In the genomic region with DNA sequence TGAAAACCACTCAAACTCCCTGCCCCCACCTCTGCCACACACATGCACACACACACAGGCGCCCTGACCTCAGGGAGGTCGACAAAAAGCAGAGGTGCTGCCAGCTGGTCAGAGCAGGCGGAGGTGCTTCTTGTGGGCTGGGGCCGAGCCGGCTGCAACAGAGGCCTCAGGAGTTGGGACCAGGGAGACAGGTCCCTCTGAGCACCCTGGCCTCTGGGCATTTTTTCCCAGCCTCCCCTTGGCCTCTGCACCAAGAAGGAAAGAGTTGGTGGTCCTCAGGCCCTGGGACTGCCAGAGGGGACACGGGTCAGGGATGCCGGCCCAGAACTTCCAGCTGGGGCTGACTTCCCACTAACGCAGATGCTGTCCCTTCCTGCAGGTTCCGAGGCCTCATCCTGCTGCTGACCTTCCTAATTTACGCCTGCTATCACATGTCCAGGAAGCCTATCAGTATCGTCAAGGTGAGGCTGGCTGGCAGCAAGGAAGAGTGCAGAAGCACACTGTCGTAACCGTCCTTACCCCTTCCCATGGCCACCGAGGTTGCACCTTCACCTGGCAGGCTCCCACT, we compare ENCODE assay signal across 23 cellular contexts. TPM values are rescaled to one million over a fixed set of nuclear protein-coding genes. Genes with fewer than 3 reads are reported as not detected.
DNase-seq lines count a peak whose midpoint lies in the region; ATAC-seq and TF ChIP-seq lines count a peak whose summit lies in the region.
"Had no signal": no experiment of that assay in that cellular context is flagged by ENCODE, and none has a peak within 500 bp of the region (broad histone marks: within the 10 kb centered on the region; RNA-seq: fewer than 3 reads in every experiment).

No MANE protein-coding gene starts in this region.

- H3K79me1 ChIP-seq in trophoblast cell (ENCODE audit: low read length): no peaks in the 10 kb centered on the region

- TF ChIP-seq CTCF in HFFc6 (IDR thresholded peaks at IDR 0.05): no peak
- no peak for TF ChIP-seq CTCF in neural crest cell (conservative IDR thresholded peaks at IDR 0.05)
- no peak for TF ChIP-seq CTCF in osteocyte (IDR thresholded peaks at IDR 0.05)

- no peak overlapping the region for H2AFZ ChIP-seq in trophoblast cell (ENCODE audit: insufficient read depth, low read length, poor library complexity)

- no peak overlapping the region for H4K8ac ChIP-seq in trophoblast cell (ENCODE audit: low read depth, low read length)

- no peaks in the 10 kb centered on the region for H3K27me3 ChIP-seq in trophoblast cell (ENCODE audit: insufficient read depth, low read length)
- H3K27me3 ChIP-seq: BLaER1 had no signal

- no peak overlapping the region for H4K91ac ChIP-seq in trophoblast cell (ENCODE audit: low read depth, low read length)

- intact Hi-C loops in dendritic cell treated with granulocyte-macrophage colony-stimulating factor and Interleukin-4, amounts not matched to agents 40 ng/mL and 50 ng/mL, for 4 days (cut with micrococcal nuclease): loop anchor here (10.0 kb wide), 1 partner anchor 518 kb away; the partner anchor contains the start of gene STT3A
- intact Hi-C loops in posterior vena cava (cut with DNase I): no loop called here

- H3K18ac ChIP-seq in trophoblast cell (ENCODE audit: low read length): no peak overlapping the region

- no peak overlapping the region for H2BK12ac ChIP-seq in trophoblast cell (ENCODE audit: low read length)

- H3K36me3 ChIP-seq in trophoblast cell (ENCODE audit: control insufficient read depth in 1 of 2, insufficient read depth in 2 of 2, low read length in 2 of 2): no peaks in the 10 kb centered on the region
- H3K36me3 ChIP-seq: BLaER1 had no signal

- H3K27ac ChIP-seq in trophoblast cell (ENCODE audit: low read depth, low read length): no peak overlapping the region
- H3K27ac ChIP-seq: BLaER1, SK-N-MC had no signal

- WGBS in trophoblast cell (ENCODE audit: extremely low coverage, insufficient coverage, insufficient read length): no CpG with 5 or more reads among the region's 14 CpGs

- no peak overlapping the region for H2AK5ac ChIP-seq in trophoblast cell (ENCODE audit: low read length)

- H3K27me3 Mint-ChIP-seq in HFFc6 (ENCODE audit: insufficient read depth) (peaks cover 4% of the 10 kb centered on the region), neural crest cell (ENCODE audit: low read depth) (no peaks in the 10 kb centered on the region), osteocyte (ENCODE audit: unreplicated experiment) (no peaks in the 10 kb centered on the region)
- no peaks in the 10 kb centered on the region for H3K27me3 Mint-ChIP-seq in dendritic cell treated with granulocyte-macrophage colony-stimulating factor and Interleukin-4, amounts not matched to agents 40 ng/mL and 50 ng/mL, for 4 days
- H3K27me3 Mint-ChIP-seq: IgD-negative memory B cell had no signal

- H3K4me1 Mint-ChIP-seq in HFFc6 (ENCODE audit: low read depth) (peaks cover 22% of the 10 kb centered on the region), neural crest cell (peaks cover under 1% of the 10 kb centered on the region), osteocyte (ENCODE audit: unreplicated experiment) (peaks cover 9% of the 10 kb centered on the region)
- H3K4me1 Mint-ChIP-seq in dendritic cell treated with granulocyte-macrophage colony-stimulating factor and Interleukin-4, amounts not matched to agents 40 ng/mL and 50 ng/mL, for 4 days (ENCODE audit: low read depth): peaks cover 85% of the 10 kb centered on the region

- H2BK5ac ChIP-seq in trophoblast cell (ENCODE audit: low read depth, low read length, poor library complexity): no peak overlapping the region

- no peaks in the 10 kb centered on the region for H3K9me3 ChIP-seq in trophoblast cell (ENCODE audit: insufficient read depth, low read depth, low read length)
- H3K9me3 ChIP-seq: BLaER1 had no signal

- no peak overlapping the region for H2BK120ac ChIP-seq in trophoblast cell (ENCODE audit: insufficient read depth, low read length, poor library complexity)

- H3K4me3 ChIP-seq in trophoblast cell (ENCODE audit: low read depth, low read length): no peak overlapping the region
- H3K4me3 ChIP-seq: BLaER1, SK-N-MC had no signal

- H3K4me3 Mint-ChIP-seq in HFFc6: no peak overlapping the region
- H3K4me3 Mint-ChIP-seq in dendritic cell treated with granulocyte-macrophage colony-stimulating factor and Interleukin-4, amounts not matched to agents 40 ng/mL and 50 ng/mL, for 4 days: no peak overlapping the region
- no peak overlapping the region for H3K4me3 Mint-ChIP-seq in neural crest cell
- H3K4me3 Mint-ChIP-seq in osteocyte (ENCODE audit: unreplicated experiment): no peak overlapping the region
- H3K4me3 Mint-ChIP-seq: CD4-positive, alpha-beta T cell; H9; IgD-negative memory B cell had no signal

- no peak overlapping the region for H3K14ac ChIP-seq in trophoblast cell (ENCODE audit: low read length)

- no peak overlapping the region for H3K4me2 ChIP-seq in trophoblast cell (ENCODE audit: low read length)
- H3K4me2 ChIP-seq: BLaER1 had no signal

- no peak for ATAC-seq in HG02938 (IDR thresholded peaks at IDR 0.05; ENCODE audit: unreplicated experiment)
- ATAC-seq: Panc1 had no signal

- DNase-seq in 8988T (peak; percentile 5), HFFc6 (no peak), neural crest cell (ENCODE audit: low read depth, low spot score) (no peak), trophoblast cell (no peak), posterior vena cava (ENCODE audit: low spot score) (no peak), osteocyte (ENCODE audit: extremely low spot score, unreplicated experiment) (no peak)
- DNase-seq: CD4-positive, alpha-beta T cell; H9; NCI-H1092; NCI-H1417 treated with DMSO at 0.1 percent for 48 hours; NCI-H1694 treated with DMSO at 0.1 percent for 48 hours; NCI-H2081; NCI-H2171; NCI-H226; NCI-H510A; NCI-H69; SIG-M5 had no signal

- H3K23ac ChIP-seq in trophoblast cell (ENCODE audit: low read length): no peak overlapping the region

- H3K36me3 Mint-ChIP-seq in HFFc6 (ENCODE audit: low read depth) (no peaks in the 10 kb centered on the region), neural crest cell (ENCODE audit: low read depth) (no peaks in the 10 kb centered on the region), osteocyte (ENCODE audit: unreplicated experiment) (no peaks in the 10 kb centered on the region)
- H3K36me3 Mint-ChIP-seq in dendritic cell treated with granulocyte-macrophage colony-stimulating factor and Interleukin-4, amounts not matched to agents 40 ng/mL and 50 ng/mL, for 4 days (ENCODE audit: low read depth): peaks cover 92% of the 10 kb centered on the region

- H3K4me1 ChIP-seq in trophoblast cell (ENCODE audit: control insufficient read depth in 1 of 2, insufficient read depth in 2 of 2, low read length in 2 of 2): peaks cover 6 to 8% of the 10 kb centered on the region in 2 experiments

- H3K27ac Mint-ChIP-seq in HFFc6 (peak overlapping the region; percentile 59), neural crest cell (ENCODE audit: unreplicated experiment) (peak overlapping the region; percentile 4), osteocyte (ENCODE audit: unreplicated experiment) (no peak overlapping the region)
- peak overlapping the region; percentile 96 for H3K27ac Mint-ChIP-seq in dendritic cell treated with granulocyte-macrophage colony-stimulating factor and Interleukin-4, amounts not matched to agents 40 ng/mL and 50 ng/mL, for 4 days
- H3K27ac Mint-ChIP-seq: CD4-positive, alpha-beta T cell had no signal

- H3K9ac ChIP-seq in trophoblast cell (ENCODE audit: low read length): no peak overlapping the region
- H3K9ac ChIP-seq: BLaER1 had no signal

- H3K79me2 ChIP-seq in trophoblast cell (ENCODE audit: control insufficient read depth, insufficient read depth, low read length, poor library complexity): no peaks in the 10 kb centered on the region

- H3K9me3 Mint-ChIP-seq in HFFc6 (no peaks in the 10 kb centered on the region), neural crest cell (no peaks in the 10 kb centered on the region), osteocyte (ENCODE audit: unreplicated experiment) (no peaks in the 10 kb centered on the region)
- H3K9me3 Mint-ChIP-seq in dendritic cell treated with granulocyte-macrophage colony-stimulating factor and Interleukin-4, amounts not matched to agents 40 ng/mL and 50 ng/mL, for 4 days: no peaks in the 10 kb centered on the region
- H3K9me3 Mint-ChIP-seq: CD4-positive, alpha-beta T cell; H9; IgD-negative memory B cell had no signal

- H3K4ac ChIP-seq in trophoblast cell (ENCODE audit: low read depth, low read length): no peak overlapping the region

- no peak overlapping the region for H4K12ac ChIP-seq in trophoblast cell (ENCODE audit: low read depth, low read length)

RNA-seq across cellular contexts. Expression of gene SLC37A2, which starts 13.4 kb away (rescaled TPM):
- total RNA-seq in HFFc6 (2021; fragmentation: NEBNext Ultra II Directional; extraction: Animal tissue kit (Norgen Biotek cat#: 25700)): 1 to 10 TPM; 1.7 to 4.5 (median 3.7) TPM
- total RNA-seq in neural crest cell (0.98 and 1.2 TPM in 2 replicates), posterior vena cava (10 to 100 TPM in 1 of 2 donors, 1 to 10 TPM in 1; 6.6 to 10.5 TPM), osteocyte (0.37 and 0.64 TPM in 2 replicates)
- polyA plus RNA-seq in trophoblast cell (2013): 0.10 and 0.12 TPM in 2 replicates

RNA-seq across cellular contexts. Expression of gene TMEM218, which starts 35.0 kb away (rescaled TPM):
- 10 to 100 TPM; 14.9 to 24.3 (median 20.7) TPM for total RNA-seq in HFFc6 (2021; fragmentation: NEBNext Ultra II Directional; extraction: Animal tissue kit (Norgen Biotek cat#: 25700))
- total RNA-seq in neural crest cell: 30.4 and 34.6 TPM in 2 replicates
- 5.1 and 5.5 TPM in 2 replicates for polyA plus RNA-seq in trophoblast cell (2013)
- 10 to 100 TPM; 12.5 to 15.7 TPM for total RNA-seq in posterior vena cava
- total RNA-seq in osteocyte: 19.9 and 23.7 TPM in 2 replicates
